Comparison of ENCODE assay signal across 1 cellular context in the genomic region with DNA sequence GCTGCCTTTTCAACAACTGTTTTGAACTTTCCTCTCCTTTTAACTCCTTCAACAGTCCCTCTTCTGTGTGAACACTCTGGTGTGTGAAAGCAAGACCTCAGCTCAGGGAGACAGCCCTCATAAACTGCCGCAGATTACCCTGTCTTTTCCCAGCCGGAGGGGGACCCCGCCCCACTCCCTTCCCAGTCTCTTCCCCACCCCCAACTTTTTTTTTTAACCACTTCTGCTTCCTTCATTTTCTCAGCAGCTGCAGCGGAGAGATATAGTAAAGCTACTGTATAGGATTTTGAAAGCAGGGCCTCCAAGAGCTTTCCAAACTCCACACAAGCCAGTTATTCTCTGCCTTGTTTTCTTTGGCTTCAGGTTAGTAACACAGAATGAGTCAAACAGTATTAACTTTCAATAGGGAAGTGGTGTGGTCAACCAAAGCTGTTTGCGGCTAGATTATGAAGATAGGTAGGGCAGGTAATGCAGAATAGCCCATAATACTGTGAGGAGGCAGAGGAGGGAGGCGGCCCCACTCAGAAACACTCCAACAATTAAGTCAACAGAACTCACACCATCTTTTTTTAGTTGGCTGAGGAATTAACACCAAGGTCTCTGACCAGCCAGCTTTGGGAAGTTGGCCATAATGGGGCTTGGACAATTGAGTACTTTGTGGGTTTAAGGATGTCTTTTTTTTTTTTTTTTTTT.
TF ChIP-seq lines count a peak whose summit lies in the region.

No MANE protein-coding gene starts in this region.

TF ChIP-seq in SK-N-SH, 30 proteins besides CTCF, POLR2A, EP300 and RAD21 (continued from another document):
- TF ChIP-seq, protein P1, sequence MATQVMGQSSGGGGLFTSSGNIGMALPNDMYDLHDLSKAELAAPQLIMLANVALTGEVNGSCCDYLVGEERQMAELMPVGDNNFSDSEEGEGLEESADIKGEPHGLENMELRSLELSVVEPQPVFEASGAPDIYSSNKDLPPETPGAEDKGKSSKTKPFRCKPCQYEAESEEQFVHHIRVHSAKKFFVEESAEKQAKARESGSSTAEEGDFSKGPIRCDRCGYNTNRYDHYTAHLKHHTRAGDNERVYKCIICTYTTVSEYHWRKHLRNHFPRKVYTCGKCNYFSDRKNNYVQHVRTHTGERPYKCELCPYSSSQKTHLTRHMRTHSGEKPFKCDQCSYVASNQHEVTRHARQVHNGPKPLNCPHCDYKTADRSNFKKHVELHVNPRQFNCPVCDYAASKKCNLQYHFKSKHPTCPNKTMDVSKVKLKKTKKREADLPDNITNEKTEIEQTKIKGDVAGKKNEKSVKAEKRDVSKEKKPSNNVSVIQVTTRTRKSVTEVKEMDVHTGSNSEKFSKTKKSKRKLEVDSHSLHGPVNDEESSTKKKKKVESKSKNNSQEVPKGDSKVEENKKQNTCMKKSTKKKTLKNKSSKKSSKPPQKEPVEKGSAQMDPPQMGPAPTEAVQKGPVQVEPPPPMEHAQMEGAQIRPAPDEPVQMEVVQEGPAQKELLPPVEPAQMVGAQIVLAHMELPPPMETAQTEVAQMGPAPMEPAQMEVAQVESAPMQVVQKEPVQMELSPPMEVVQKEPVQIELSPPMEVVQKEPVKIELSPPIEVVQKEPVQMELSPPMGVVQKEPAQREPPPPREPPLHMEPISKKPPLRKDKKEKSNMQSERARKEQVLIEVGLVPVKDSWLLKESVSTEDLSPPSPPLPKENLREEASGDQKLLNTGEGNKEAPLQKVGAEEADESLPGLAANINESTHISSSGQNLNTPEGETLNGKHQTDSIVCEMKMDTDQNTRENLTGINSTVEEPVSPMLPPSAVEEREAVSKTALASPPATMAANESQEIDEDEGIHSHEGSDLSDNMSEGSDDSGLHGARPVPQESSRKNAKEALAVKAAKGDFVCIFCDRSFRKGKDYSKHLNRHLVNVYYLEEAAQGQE (IDR thresholded peaks at IDR 0.05; ENCODE audit: low read depth, low read length) = no peak
- TF ChIP-seq, protein P2, sequence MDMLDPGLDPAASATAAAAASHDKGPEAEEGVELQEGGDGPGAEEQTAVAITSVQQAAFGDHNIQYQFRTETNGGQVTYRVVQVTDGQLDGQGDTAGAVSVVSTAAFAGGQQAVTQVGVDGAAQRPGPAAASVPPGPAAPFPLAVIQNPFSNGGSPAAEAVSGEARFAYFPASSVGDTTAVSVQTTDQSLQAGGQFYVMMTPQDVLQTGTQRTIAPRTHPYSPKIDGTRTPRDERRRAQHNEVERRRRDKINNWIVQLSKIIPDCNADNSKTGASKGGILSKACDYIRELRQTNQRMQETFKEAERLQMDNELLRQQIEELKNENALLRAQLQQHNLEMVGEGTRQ (IDR thresholded peaks at IDR 0.05; ENCODE audit: borderline replicate concordance, low read depth, low read length) = no peak
- TF ChIP-seq POLR2AphosphoS5 (IDR thresholded peaks at IDR 0.05; ENCODE audit: low read depth, low read length) (peak; percentile 74; the same call in 1 of the 2 replicates), ELF1 (IDR thresholded peaks at IDR 0.05) (no peak), NFIC (IDR thresholded peaks at IDR 0.05; ENCODE audit: borderline replicate concordance) (peak; percentile 93), RFX5 (IDR thresholded peaks at IDR 0.05; ENCODE audit: low read length) (no peak), RCOR1 (IDR thresholded peaks at IDR 0.05; ENCODE audit: low read length) (no peak), FOSL2 (IDR thresholded peaks at IDR 0.05; ENCODE audit: borderline replicate concordance, low read depth) (peak; percentile 74; the same call in 1 of the 2 replicates), SMC3 (IDR thresholded peaks at IDR 0.05; ENCODE audit: low read depth, low read length) (no peak), SIN3A (IDR thresholded peaks at IDR 0.05; ENCODE audit: borderline replicate concordance, low read depth, low read length) (no peak), FOXJ3 (CRISPR knock-in tag; IDR thresholded peaks at IDR 0.05) (no peak), MXI1 (IDR thresholded peaks at IDR 0.05; ENCODE audit: low read depth, low read length) (no peak), GATA2 (CRISPR knock-in tag; IDR thresholded peaks at IDR 0.05) (no peak), TEAD4 (IDR thresholded peaks at IDR 0.05; ENCODE audit: borderline replicate concordance, insufficient read depth) (peak; percentile 57; the same call in 1 of the 2 replicates), NRF1 (IDR thresholded peaks at IDR 0.05; ENCODE audit: low read depth, low read length) (no peak), EZH2phosphoT487 (IDR thresholded peaks at IDR 0.05; ENCODE audit: borderline replicate concordance, low read depth) (no peak), JUND (IDR thresholded peaks at IDR 0.05) (peak; percentile 79), CHD2 (IDR thresholded peaks at IDR 0.05; ENCODE audit: low read length, partially characterized antibody) (no peak), MEF2A (IDR thresholded peaks at IDR 0.05; ENCODE audit: borderline replicate concordance, low read depth) (0 out of 2 replicates have a peak, but pooled peaks have one; percentile 18), TCF12 (IDR thresholded peaks at IDR 0.05) (peak; percentile 85), GABPA (IDR thresholded peaks at IDR 0.05; ENCODE audit: low read depth) (no peak)
- TF ChIP-seq, protein P3, sequence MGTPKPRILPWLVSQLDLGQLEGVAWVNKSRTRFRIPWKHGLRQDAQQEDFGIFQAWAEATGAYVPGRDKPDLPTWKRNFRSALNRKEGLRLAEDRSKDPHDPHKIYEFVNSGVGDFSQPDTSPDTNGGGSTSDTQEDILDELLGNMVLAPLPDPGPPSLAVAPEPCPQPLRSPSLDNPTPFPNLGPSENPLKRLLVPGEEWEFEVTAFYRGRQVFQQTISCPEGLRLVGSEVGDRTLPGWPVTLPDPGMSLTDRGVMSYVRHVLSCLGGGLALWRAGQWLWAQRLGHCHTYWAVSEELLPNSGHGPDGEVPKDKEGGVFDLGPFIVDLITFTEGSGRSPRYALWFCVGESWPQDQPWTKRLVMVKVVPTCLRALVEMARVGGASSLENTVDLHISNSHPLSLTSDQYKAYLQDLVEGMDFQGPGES (IDR thresholded peaks at IDR 0.05; ENCODE audit: low read depth, low read length) = no peak
- TF ChIP-seq, protein P4, sequence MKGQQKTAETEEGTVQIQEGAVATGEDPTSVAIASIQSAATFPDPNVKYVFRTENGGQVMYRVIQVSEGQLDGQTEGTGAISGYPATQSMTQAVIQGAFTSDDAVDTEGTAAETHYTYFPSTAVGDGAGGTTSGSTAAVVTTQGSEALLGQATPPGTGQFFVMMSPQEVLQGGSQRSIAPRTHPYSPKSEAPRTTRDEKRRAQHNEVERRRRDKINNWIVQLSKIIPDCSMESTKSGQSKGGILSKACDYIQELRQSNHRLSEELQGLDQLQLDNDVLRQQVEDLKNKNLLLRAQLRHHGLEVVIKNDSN (IDR thresholded peaks at IDR 0.05; ENCODE audit: borderline replicate concordance, low read depth) = no peak
- TF ChIP-seq, protein P5, sequence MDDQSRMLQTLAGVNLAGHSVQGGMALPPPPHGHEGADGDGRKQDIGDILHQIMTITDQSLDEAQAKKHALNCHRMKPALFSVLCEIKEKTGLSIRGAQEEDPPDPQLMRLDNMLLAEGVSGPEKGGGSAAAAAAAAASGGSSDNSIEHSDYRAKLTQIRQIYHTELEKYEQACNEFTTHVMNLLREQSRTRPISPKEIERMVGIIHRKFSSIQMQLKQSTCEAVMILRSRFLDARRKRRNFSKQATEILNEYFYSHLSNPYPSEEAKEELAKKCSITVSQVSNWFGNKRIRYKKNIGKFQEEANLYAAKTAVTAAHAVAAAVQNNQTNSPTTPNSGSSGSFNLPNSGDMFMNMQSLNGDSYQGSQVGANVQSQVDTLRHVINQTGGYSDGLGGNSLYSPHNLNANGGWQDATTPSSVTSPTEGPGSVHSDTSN (IDR thresholded peaks at IDR 0.05) = peak; percentile 72
TF ChIP-seq in SK-N-SH: peak in this region for 10.
